1 cellular context compared by ENCODE assay signal in the genomic region with DNA sequence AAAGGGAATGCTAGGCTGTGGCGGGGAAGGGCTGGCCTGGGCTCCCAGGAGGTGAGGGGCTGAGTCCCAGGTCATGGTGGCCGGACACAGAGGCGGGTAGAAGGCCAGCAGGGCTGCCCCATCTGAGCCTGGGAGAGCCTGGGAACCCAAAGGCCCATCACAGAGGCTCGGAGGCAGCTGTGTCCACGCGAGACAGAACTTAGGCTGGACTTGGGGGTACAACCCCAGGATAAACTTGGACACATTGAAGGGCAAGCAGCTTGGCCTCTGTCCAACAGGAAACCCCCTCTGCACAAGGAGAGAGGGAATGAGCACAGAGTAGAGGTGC.
TF ChIP-seq lines count a peak whose summit lies in the region.

No MANE protein-coding gene starts in this region.

TF ChIP-seq in H1, 55 proteins besides CTCF, POLR2A, EP300 and RAD21 (continued from another document):
- TF ChIP-seq TAF7 (optimal IDR thresholded peaks at IDR 0.05; ENCODE audit: borderline replicate concordance, low read depth, low read length) (no peak), ATF3 (IDR thresholded peaks at IDR 0.05; ENCODE audit: insufficient read depth, low read depth, low read length) (no peak), RNF2 (IDR thresholded peaks at IDR 0.05; ENCODE audit: borderline replicate concordance, low read depth, low read length, missing control alignments, poor library complexity, severe bottlenecking) (no peak), CREB1 (IDR thresholded peaks at IDR 0.05) (no peak), CBX8 (IDR thresholded peaks at IDR 0.05; ENCODE audit: borderline replicate concordance, low read depth, low read length) (no peak), HDAC6 (IDR thresholded peaks at IDR 0.05; ENCODE audit: low read depth, low read length) (no peak), SIRT6 (IDR thresholded peaks at IDR 0.05; ENCODE audit: low read length) (no peak), EGR1 (IDR thresholded peaks at IDR 0.05; ENCODE audit: borderline replicate concordance, low read depth, low read length) (no peak), RBBP5 (IDR thresholded peaks at IDR 0.05; ENCODE audit: borderline replicate concordance, low read depth, low read length) (no peak), RXRA (IDR thresholded peaks at IDR 0.05; ENCODE audit: insufficient read depth, low read depth, low read length) (no peak), MAX (IDR thresholded peaks at IDR 0.05) (no peak), SRF (IDR thresholded peaks at IDR 0.05; ENCODE audit: low read depth, low read length) (no peak), GTF2F1 (IDR thresholded peaks at IDR 0.05; ENCODE audit: borderline replicate concordance, low read depth, low read length) (no peak)
- TF ChIP-seq, protein P1, sequence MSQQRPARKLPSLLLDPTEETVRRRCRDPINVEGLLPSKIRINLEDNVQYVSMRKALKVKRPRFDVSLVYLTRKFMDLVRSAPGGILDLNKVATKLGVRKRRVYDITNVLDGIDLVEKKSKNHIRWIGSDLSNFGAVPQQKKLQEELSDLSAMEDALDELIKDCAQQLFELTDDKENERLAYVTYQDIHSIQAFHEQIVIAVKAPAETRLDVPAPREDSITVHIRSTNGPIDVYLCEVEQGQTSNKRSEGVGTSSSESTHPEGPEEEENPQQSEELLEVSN (IDR thresholded peaks at IDR 0.05), result no peak
TF ChIP-seq in H1: peak in this region for 0.
